Comparison of ENCODE assay signal across 15 cellular contexts in genomic region chr4:185708348-185708747, GRCh38.
DNase-seq lines count a peak whose midpoint lies in the region; ATAC-seq, FAIRE-seq and TF ChIP-seq lines count a peak whose summit lies in the region.
"Had no signal": no experiment of that assay in that cellular context is flagged by ENCODE, and none has a peak within 500 bp of the region (broad histone marks: within the 10 kb centered on the region; RNA-seq: fewer than 3 reads in every experiment).

No MANE protein-coding gene starts in this region.

- H3K27me3 ChIP-seq in endothelial cell of umbilical vein (ENCODE audit: control insufficient read depth in 2 of 2, insufficient read depth in 2 of 2, low read length in 2 of 2): no peaks in the 10 kb centered on the region
- H3K27me3 ChIP-seq: uterus had no signal

- dilution Hi-C loops in endothelial cell of umbilical vein (cut with MboI; ENCODE audit: extremely low pct_ligation_motif_present, low sequenced_read_pairs): no loop called here

- no peak overlapping the region for H3K4me3 Mint-ChIP-seq in CD14-positive monocyte

- no peaks in the 10 kb centered on the region for H3K9me1 ChIP-seq in endothelial cell of umbilical vein (replicated peaks; ENCODE audit: control insufficient read depth, extremely low read depth, insufficient read depth, low read length)

- H3K27me3 Mint-ChIP-seq in CD14-positive monocyte (ENCODE audit: low read depth in 3 of 3): peaks cover 4 to 12% (median 7%) of the 10 kb centered on the region in 3 donors

- H3K9ac ChIP-seq in endothelial cell of umbilical vein (replicated peaks; ENCODE audit: extremely low read depth, insufficient read depth, low read length): peak overlapping the region; percentile 32

- TF ChIP-seq CTCF in AG10803 (conservative IDR thresholded peaks at IDR 0.05; ENCODE audit: low read length): no peak
- TF ChIP-seq CTCF in endothelial cell of umbilical vein (IDR thresholded peaks at IDR 0.05; ENCODE audit: extremely low read depth in 1 of 2, insufficient read depth in 1 of 2, low read depth in 1 of 2, low read length in 2 of 2): no peak
- no peak for TF ChIP-seq CTCF in omental fat pad (IDR thresholded peaks at IDR 0.05)
- TF ChIP-seq CTCF in CD14-positive monocyte (IDR thresholded peaks at IDR 0.05): no peak

- DNase-seq in AG10803 (ENCODE audit: low read depth) (peak; percentile 17), RCC 7860 (ENCODE audit: low spot score) (peak; percentile 17), endothelial cell of umbilical vein (ENCODE audit: low read depth, low spot score) (peak; percentile 82), omental fat pad (ENCODE audit: low spot score) (no peak), HuH-7.5 (ENCODE audit: low spot score) (no peak), CD14-positive monocyte (ENCODE audit: low spot score) (no peak)
- DNase-seq in activated CD4-positive, alpha-beta T cell treated with anti-CD3 and anti-CD28 coated beads for 1 hour: no peak
- DNase-seq: effector CD4-positive, alpha-beta T cell; GOT3; hippocampal formation; NCI-H1694; NCI-H748 treated with DMSO at 0.1 percent for 48 hours; SIG-M5; uterus had no signal

- H3K9me3 Mint-ChIP-seq in CD14-positive monocyte: peaks cover 4 to 22% (median 13%) of the 10 kb centered on the region in 7 donors

- peak; percentile 41 for FAIRE-seq in RCC 7860 (lab: Jason Lieb, UNC)
- FAIRE-seq in endothelial cell of umbilical vein (lab: Jason Lieb, UNC): peak; percentile 90

- ATAC-seq in omental fat pad (ENCODE audit: low FRiP score): peak; percentile 25
- no peak for ATAC-seq in GM19328 (IDR thresholded peaks at IDR 0.05; ENCODE audit: unreplicated experiment)

- BruUV-seq in endothelial cell of umbilical vein (replicated peaks; lab: Mats Ljungman, UMichigan): no TSS peak

- intact Hi-C loops in endothelial cell of umbilical vein (cut with micrococcal nuclease) (loop anchor here (1.0 to 2.0 kb wide), 2 partner anchors 14 to 64 kb away; no protein-coding TSS in a partner anchor), CD14-positive monocyte (cut with micrococcal nuclease) (no loop called here)

- CTCF ChIA-PET in endothelial cell of umbilical vein (lab: Charles Lee): interaction anchor here (0.6 to 0.9 kb wide), 2 partner anchors 10 to 313 kb away, joined by 3 read pairs; no protein-coding TSS in a partner anchor

- no peak for TF ChIP-seq POLR2A in endothelial cell of umbilical vein (IDR thresholded peaks at IDR 0.05; ENCODE audit: low read depth, low read length)

- no peaks in the 10 kb centered on the region for H3K4me1 Mint-ChIP-seq in CD14-positive monocyte

- H3K4me1 ChIP-seq in endothelial cell of umbilical vein (ENCODE audit: control insufficient read depth, extremely low read depth, insufficient read depth, low read length): peaks cover 50% of the 10 kb centered on the region
- H3K4me1 ChIP-seq: uterus had no signal

- no peaks in the 10 kb centered on the region for H3K79me2 ChIP-seq in endothelial cell of umbilical vein (ENCODE audit: control insufficient read depth, insufficient read depth, low read length)

- H3K27ac Mint-ChIP-seq in CD14-positive monocyte: no peak overlapping the region

- no peak overlapping the region for H2AFZ ChIP-seq in endothelial cell of umbilical vein (ENCODE audit: low read depth, low read length)

- H3K4me3 ChIP-seq in AG10803 (ENCODE audit: low read length): no peak overlapping the region
- no peak overlapping the region for H3K4me3 ChIP-seq in endothelial cell of umbilical vein (replicated peaks in 1 of 3; ENCODE audit: insufficient read depth in 1 of 3, low read depth in 1 of 3, low read length in 3 of 3)
- H3K4me3 ChIP-seq: uterus had no signal

- H3K4me2 ChIP-seq in endothelial cell of umbilical vein (ENCODE audit: insufficient read depth, low read length): no peak overlapping the region

- peak overlapping the region; percentile 83 for H3K27ac ChIP-seq in endothelial cell of umbilical vein (ENCODE audit: insufficient read depth, low read depth, low read length)
- H3K27ac ChIP-seq: uterus had no signal

- no peaks in the 10 kb centered on the region for H4K20me1 ChIP-seq in endothelial cell of umbilical vein (replicated peaks; ENCODE audit: control insufficient read depth, extremely low read depth, insufficient read depth, low read length)

- H3K36me3 ChIP-seq in endothelial cell of umbilical vein (ENCODE audit: control insufficient read depth in 2 of 2, extremely low read depth in 1 of 2, insufficient read depth in 2 of 2, low read length in 2 of 2): no peaks in the 10 kb centered on the region
- H3K36me3 ChIP-seq: uterus had no signal

- H3K36me3 Mint-ChIP-seq in CD14-positive monocyte: no peaks in the 10 kb centered on the region

- POLR2A ChIA-PET in endothelial cell of umbilical vein (lab: Charles Lee): no interaction called here

- H3K9me3 ChIP-seq in endothelial cell of umbilical vein (replicated peaks; ENCODE audit: control insufficient read depth, insufficient read depth, low read length): no peaks in the 10 kb centered on the region

TF ChIP-seq in endothelial cell of umbilical vein, 7 proteins besides CTCF, POLR2A, EP300 and RAD21:
- TF ChIP-seq JUN (IDR thresholded peaks at IDR 0.05; ENCODE audit: borderline replicate concordance, insufficient read depth, insufficient read length, low read depth) (peak; percentile 98), MAX (IDR thresholded peaks at IDR 0.05; ENCODE audit: insufficient read depth, insufficient read length) (no peak), POLR2AphosphoS5 (IDR thresholded peaks at IDR 0.05; ENCODE audit: insufficient read depth, low read depth, low read length) (no peak), FOS (IDR thresholded peaks at IDR 0.05; ENCODE audit: borderline replicate concordance, insufficient read depth, low read length) (peak; percentile 91), MYC (IDR thresholded peaks at IDR 0.05; ENCODE audit: low read depth, low read length) (no peak), EZH2 (IDR thresholded peaks at IDR 0.05; ENCODE audit: borderline replicate concordance, low read depth, low read length, severe bottlenecking) (no peak), GATA2 (IDR thresholded peaks at IDR 0.05; ENCODE audit: insufficient read depth, insufficient read length, low read depth, low read length) (no peak)
TF ChIP-seq in endothelial cell of umbilical vein: peak in this region for 2.

Comparison
In these comparisons a context has a peak if more than half of its experiments do, and no peak if none do; other contexts are left out.
1. DNase-seq: peak in AG10803 (single experiment), RCC 7860 (single experiment) and endothelial cell of umbilical vein (single experiment); none in omental fat pad (single experiment), HuH-7.5 (single experiment), activated CD4-positive, alpha-beta T cell treated with anti-CD3 and anti-CD28 coated beads for 1 hour (single experiment) and CD14-positive monocyte (single experiment).